In genomic region chr6:136084403-136084802, GRCh38 we compare ENCODE assay signal across 22 cellular contexts.
"Had no signal": no experiment of that assay in that cellular context is flagged by ENCODE, and none has a peak within 500 bp of the region (broad histone marks: within the 10 kb centered on the region; RNA-seq: fewer than 3 reads in every experiment).

No MANE protein-coding gene starts in this region.

- DNase-seq: cortex of kidney; dorsolateral prefrontal cortex; effector CD8-positive, alpha-beta T cell; gastrocnemius medialis; glutamatergic neuron; immature natural killer cell; kidney; left cardiac atrium; mammary epithelial cell; naive thymus-derived CD4-positive, alpha-beta T cell; nephron progenitor cell; psoas muscle; retina; stimulated activated CD4-positive, alpha-beta T cell treated with anti-CD3 and anti-CD28 coated beads, Interleukin-12 subunit alpha, Interleukin-12 subunit beta, amount 100 ng/mL, for 4 hours; stimulated activated naive CD4-positive, alpha-beta T cell; stomach; substantia nigra; transverse colon had no signal

- H3K27me3 ChIP-seq: dorsolateral prefrontal cortex, gastrocnemius medialis, stomach, transverse colon had no signal

- H3K27ac ChIP-seq: gastrocnemius medialis, psoas muscle, stomach, thoracic aorta, transverse colon had no signal

- ATAC-seq: esophagus mucosa; gastrocnemius medialis; left cardiac atrium; naive thymus-derived CD4-positive, alpha-beta T cell; psoas muscle; sciatic nerve had no signal

- H3K9me3 ChIP-seq: gastrocnemius medialis, psoas muscle, stomach, thoracic aorta, transverse colon had no signal

- H3K4me3 ChIP-seq: dorsolateral prefrontal cortex, gastrocnemius medialis, psoas muscle, skin epidermis, stomach, thoracic aorta, transverse colon had no signal

- FAIRE-seq: kidney had no signal

- H3K36me3 ChIP-seq: gastrocnemius medialis, stomach, thoracic aorta, transverse colon had no signal

- H3K4me1 ChIP-seq: psoas muscle, transverse colon had no signal
